11 cellular contexts compared by ENCODE assay signal in genomic region chr5:6686916-6687409, GRCh38. TPM values are rescaled to one million over a fixed set of nuclear protein-coding genes. Genes with fewer than 3 reads are reported as not detected.
A peak's percentile ranks its signal among the peaks of the same experiment; 100 is the strongest.
DNase-seq lines count a peak whose midpoint lies in the region; ATAC-seq lines count a peak whose summit lies in the region.
"Had no signal": no experiment of that assay in that cellular context is flagged by ENCODE, and none has a peak within 500 bp of the region (broad histone marks: within the 10 kb centered on the region; RNA-seq: fewer than 3 reads in every experiment).

No MANE protein-coding gene starts in this region.

- H3K4me3 Mint-ChIP-seq in CD4-positive, alpha-beta memory T cell, result peak overlapping the region in 5 of 8 donors; percentile 4 to 61 (median 42)
- H3K4me3 Mint-ChIP-seq in naive thymus-derived CD4-positive, alpha-beta T cell, result peak overlapping the region in 7 of 10 donors; percentile 2 to 63 (median 30)

- POLR2A ChIA-PET in CD4-positive, alpha-beta memory T cell (lab: Charles Lee; ENCODE audit: partially characterized antibody), result no interaction called here
- POLR2A ChIA-PET in naive thymus-derived CD4-positive, alpha-beta T cell (lab: Charles Lee), result interaction anchor here (1.0 kb wide), 1 partner anchor 26 kb away, joined by 3 read pairs; the partner anchor contains the start of gene TENT4A

- CTCF ChIA-PET in CD4-positive, alpha-beta memory T cell (lab: Charles Lee; ENCODE audit: partially characterized antibody), result interaction anchor here (0.9 to 2.2 kb wide), 4 partner anchors 10 to 58 kb away, joined by 3 to 4 read pairs (median 4); no protein-coding TSS in a partner anchor
- CTCF ChIA-PET in naive thymus-derived CD4-positive, alpha-beta T cell (lab: Charles Lee), result no interaction called here

- intact Hi-C loops in CD4-positive, alpha-beta memory T cell (cut with micrococcal nuclease), result no loop called here
- intact Hi-C loops in naive thymus-derived CD4-positive, alpha-beta T cell (cut with micrococcal nuclease), result loop anchor here in 1 of 2 donors (1.0 kb wide), 1 partner anchor 26 kb away; the partner anchor contains the start of gene TENT4A

- H3K9me3 ChIP-seq in CD4-positive, alpha-beta memory T cell (ENCODE audit: control insufficient read depth in 1 of 2, low read length in 2 of 2), result no peaks in the 10 kb centered on the region
- no peaks in the 10 kb centered on the region for H3K9me3 ChIP-seq in naive thymus-derived CD4-positive, alpha-beta T cell (ENCODE audit: control insufficient read depth in 2 of 3, low read length in 3 of 3)

- H3K27me3 ChIP-seq in CD4-positive, alpha-beta memory T cell (ENCODE audit: insufficient read depth, low read length), result peaks cover 3% of the 10 kb centered on the region
- H3K27me3 ChIP-seq in naive thymus-derived CD4-positive, alpha-beta T cell (ENCODE audit: control insufficient read depth in 2 of 2, insufficient read depth in 2 of 2, low read length in 2 of 2), result peaks cover 0 to 3% of the 10 kb centered on the region in 2 donors

- no peaks in the 10 kb centered on the region for H3K4me1 ChIP-seq in CD4-positive, alpha-beta memory T cell (ENCODE audit: insufficient read depth, low read length)
- no peaks in the 10 kb centered on the region for H3K4me1 ChIP-seq in naive thymus-derived CD4-positive, alpha-beta T cell (ENCODE audit: control insufficient read depth in 2 of 2, insufficient read depth in 2 of 2, low read length in 2 of 2)

- H3K9me3 Mint-ChIP-seq in CD4-positive, alpha-beta memory T cell, result peaks cover 0 to 4% (median 0%) of the 10 kb centered on the region in 8 donors
- peaks cover 0 to 7% (median 0%) of the 10 kb centered on the region in 11 donors for H3K9me3 Mint-ChIP-seq in naive thymus-derived CD4-positive, alpha-beta T cell

- peaks cover 4 to 9% (median 5%) of the 10 kb centered on the region in 4 donors for H3K4me1 Mint-ChIP-seq in CD4-positive, alpha-beta memory T cell
- peaks cover 0 to 11% (median 6%) of the 10 kb centered on the region in 7 donors for H3K4me1 Mint-ChIP-seq in naive thymus-derived CD4-positive, alpha-beta T cell

- no peak overlapping the region for H3K4me3 ChIP-seq in CD4-positive, alpha-beta memory T cell (ENCODE audit: low read length in 2 of 2)
- no peak overlapping the region for H3K4me3 ChIP-seq in naive thymus-derived CD4-positive, alpha-beta T cell (ENCODE audit: low read length)

- peak; percentile 64 for ATAC-seq in naive thymus-derived CD4-positive, alpha-beta T cell
- no peak for ATAC-seq in GM19463 (IDR thresholded peaks at IDR 0.05; ENCODE audit: unreplicated experiment)
- ATAC-seq: stimulated activated naive CD8-positive, alpha-beta T cell treated with anti-CD3 and anti-CD28 coated beads, Interleukin-15, Interleukin-2, amounts not matched to agents 100 U/mL and 50 U/mL, for 24 hours had no signal

- H3K27ac ChIP-seq in CD4-positive, alpha-beta memory T cell (ENCODE audit: low read depth, low read length), result no peak overlapping the region
- no peak overlapping the region for H3K27ac ChIP-seq in naive thymus-derived CD4-positive, alpha-beta T cell (ENCODE audit: low read depth, low read length)
- no peak overlapping the region for H3K27ac ChIP-seq in caudate nucleus (ENCODE audit: low read depth, low read length)

- no peak overlapping the region for H3K27ac Mint-ChIP-seq in CD4-positive, alpha-beta memory T cell
- no peak overlapping the region for H3K27ac Mint-ChIP-seq in naive thymus-derived CD4-positive, alpha-beta T cell

- no peaks in the 10 kb centered on the region for H3K36me3 ChIP-seq in CD4-positive, alpha-beta memory T cell (ENCODE audit: insufficient read depth, low read length)
- H3K36me3 ChIP-seq in naive thymus-derived CD4-positive, alpha-beta T cell (ENCODE audit: control insufficient read depth in 2 of 3, insufficient read depth in 3 of 3, low read length in 3 of 3), result no peaks in the 10 kb centered on the region

- H3K27me3 Mint-ChIP-seq in CD4-positive, alpha-beta memory T cell, result peaks cover 32 to 40% of the 10 kb centered on the region in 2 donors
- peaks cover 35 to 76% (median 54%) of the 10 kb centered on the region in 5 donors for H3K27me3 Mint-ChIP-seq in naive thymus-derived CD4-positive, alpha-beta T cell

- H3K36me3 Mint-ChIP-seq in CD4-positive, alpha-beta memory T cell, result no peaks in the 10 kb centered on the region
- H3K36me3 Mint-ChIP-seq in naive thymus-derived CD4-positive, alpha-beta T cell, result no peaks in the 10 kb centered on the region

- peak in 2 of 5 donors; percentile 6 to 10 for DNase-seq in CD4-positive, alpha-beta memory T cell
- DNase-seq in RPMI7951 (ENCODE audit: low read depth) (peak; percentile 51), fibroblast of the conjunctiva (ENCODE audit: low read depth) (peak; percentile 2), epidermal melanocyte (ENCODE audit: insufficient read length, low spot score) (no peak), caudate nucleus (lab: John Stamatoyannopoulos, UW) (no peak), NCI-H1436 treated with DMSO at 0.1 percent for 48 hours (lab: John Stamatoyannopoulos, UW) (no peak)
- DNase-seq in naive thymus-derived CD4-positive, alpha-beta T cell, result peak in 2 of 9 donors; percentile 19 to 30
- DNase-seq: aorta; NCI-H1105 treated with DMSO at 0.1 percent for 48 hours; stimulated activated naive CD8-positive, alpha-beta T cell treated with anti-CD3 and anti-CD28 coated beads, Interleukin-15, Interleukin-2, amounts not matched to agents 100 U/mL and 50 U/mL, for 24 hours had no signal

RNA-seq across cellular contexts. Expression of gene TENT4A, which starts 26.3 kb away (rescaled TPM):
- total RNA-seq in CD4-positive, alpha-beta memory T cell, result 10 to 100 TPM; 44.9 to 49.1 TPM
- 1 to 10 TPM in 1 of 2 donors, under 1 TPM in 1; 0.55 to 1.8 TPM for polyA plus RNA-seq in CD4-positive, alpha-beta memory T cell
- total RNA-seq in RPMI7951 (2014; rRNA removed; shearing (Covaris generic)), result 5.5 and 6.0 TPM in 2 replicates
- 10 to 100 TPM; 34.9 to 61.4 (median 52.2) TPM for total RNA-seq in naive thymus-derived CD4-positive, alpha-beta T cell
- 1 to 10 TPM; 1.6 to 2.2 TPM for polyA plus RNA-seq in naive thymus-derived CD4-positive, alpha-beta T cell

RNA-seq across cellular contexts. Expression of gene SRD5A1, which starts 53.7 kb away (rescaled TPM):
- total RNA-seq in CD4-positive, alpha-beta memory T cell, result 1 to 10 TPM; 7.8 to 9.2 TPM
- polyA plus RNA-seq in CD4-positive, alpha-beta memory T cell, result 10 to 100 TPM in 1 of 2 donors, 1 to 10 TPM in 1; 5.4 to 11.2 TPM
- 22.5 and 23.4 TPM in 2 replicates for total RNA-seq in RPMI7951 (2014; rRNA removed; shearing (Covaris generic))
- total RNA-seq in naive thymus-derived CD4-positive, alpha-beta T cell, result 10 to 100 TPM in 2 of 5 experiments, 1 to 10 TPM in 3; 3.4 to 11.9 (median 6.6) TPM
- 1 to 10 TPM; 2.9 to 3.7 TPM for polyA plus RNA-seq in naive thymus-derived CD4-positive, alpha-beta T cell

RNA-seq across cellular contexts. Expression of gene NSUN2, which starts 54.1 kb away (rescaled TPM):
- total RNA-seq in CD4-positive, alpha-beta memory T cell, result 10 to 100 TPM; 78.0 to 81.6 TPM
- polyA plus RNA-seq in CD4-positive, alpha-beta memory T cell, result 10 to 100 TPM; 22.6 to 42.6 TPM
- total RNA-seq in RPMI7951 (2014; rRNA removed; shearing (Covaris generic)), result 19.3 and 20.6 TPM in 2 replicates
- total RNA-seq in naive thymus-derived CD4-positive, alpha-beta T cell, result 10 to 100 TPM; 52.4 to 87.2 (median 72.9) TPM
- polyA plus RNA-seq in naive thymus-derived CD4-positive, alpha-beta T cell, result 10 to 100 TPM; 25.4 to 51.8 TPM

Comparison
In these comparisons a context has a peak if more than half of its experiments do, and no peak if none do; other contexts are left out.
1. DNase-seq: peak in RPMI7951 (single experiment) and fibroblast of the conjunctiva (single experiment); none in epidermal melanocyte (single experiment), caudate nucleus (0 of 61) and NCI-H1436 treated with DMSO at 0.1 percent for 48 hours (single experiment).